ENCODE assay signal across 1 cellular context in the genomic region with DNA sequence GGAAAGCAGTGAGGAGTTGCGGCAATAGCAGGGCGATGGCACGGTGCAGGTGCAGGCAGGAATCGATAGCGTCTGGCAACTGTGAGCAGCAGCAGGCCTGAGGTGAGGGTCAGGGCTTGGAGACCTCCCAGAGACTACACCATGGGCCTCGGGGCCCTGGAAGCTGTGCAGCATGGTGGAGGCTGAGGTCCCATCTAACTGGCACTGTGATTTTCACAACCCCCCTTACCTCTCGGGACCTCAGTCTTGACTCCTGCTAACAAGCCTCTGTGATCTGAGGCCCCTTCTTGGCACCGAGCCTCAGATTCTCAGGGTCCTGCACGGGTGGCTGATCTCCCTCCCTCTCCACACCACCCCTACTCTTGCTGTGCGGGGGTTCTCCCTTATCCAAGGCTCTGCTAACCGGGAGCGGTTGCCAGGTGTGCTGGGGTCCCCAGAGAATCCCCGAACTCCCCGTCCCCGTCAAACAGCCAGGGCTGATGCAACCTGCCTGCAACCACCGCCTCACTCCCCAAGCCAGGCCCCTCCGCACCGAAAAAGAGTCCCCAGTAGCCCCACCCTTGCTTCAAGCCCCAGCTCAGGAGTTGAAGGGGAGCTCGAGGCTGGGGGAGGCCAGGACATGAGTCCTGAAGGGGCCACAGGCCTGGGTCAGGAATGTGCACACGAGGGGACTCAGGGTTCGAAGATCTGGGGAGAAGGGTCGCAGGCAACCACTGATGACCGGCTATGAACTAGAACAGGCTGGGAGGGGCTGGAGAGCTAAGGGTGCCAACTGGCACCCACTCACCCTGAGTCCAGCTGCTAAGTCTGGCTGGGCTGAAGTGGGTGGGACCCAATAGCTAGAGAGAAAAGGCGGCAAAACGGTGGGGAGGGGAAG.
TF ChIP-seq lines count a peak whose summit lies in the region.

No MANE protein-coding gene starts in this region.

TF ChIP-seq in K562, 482 proteins besides CTCF, POLR2A, EP300 and RAD21 (continued from another document and continues in another):
- TF ChIP-seq, protein P1, sequence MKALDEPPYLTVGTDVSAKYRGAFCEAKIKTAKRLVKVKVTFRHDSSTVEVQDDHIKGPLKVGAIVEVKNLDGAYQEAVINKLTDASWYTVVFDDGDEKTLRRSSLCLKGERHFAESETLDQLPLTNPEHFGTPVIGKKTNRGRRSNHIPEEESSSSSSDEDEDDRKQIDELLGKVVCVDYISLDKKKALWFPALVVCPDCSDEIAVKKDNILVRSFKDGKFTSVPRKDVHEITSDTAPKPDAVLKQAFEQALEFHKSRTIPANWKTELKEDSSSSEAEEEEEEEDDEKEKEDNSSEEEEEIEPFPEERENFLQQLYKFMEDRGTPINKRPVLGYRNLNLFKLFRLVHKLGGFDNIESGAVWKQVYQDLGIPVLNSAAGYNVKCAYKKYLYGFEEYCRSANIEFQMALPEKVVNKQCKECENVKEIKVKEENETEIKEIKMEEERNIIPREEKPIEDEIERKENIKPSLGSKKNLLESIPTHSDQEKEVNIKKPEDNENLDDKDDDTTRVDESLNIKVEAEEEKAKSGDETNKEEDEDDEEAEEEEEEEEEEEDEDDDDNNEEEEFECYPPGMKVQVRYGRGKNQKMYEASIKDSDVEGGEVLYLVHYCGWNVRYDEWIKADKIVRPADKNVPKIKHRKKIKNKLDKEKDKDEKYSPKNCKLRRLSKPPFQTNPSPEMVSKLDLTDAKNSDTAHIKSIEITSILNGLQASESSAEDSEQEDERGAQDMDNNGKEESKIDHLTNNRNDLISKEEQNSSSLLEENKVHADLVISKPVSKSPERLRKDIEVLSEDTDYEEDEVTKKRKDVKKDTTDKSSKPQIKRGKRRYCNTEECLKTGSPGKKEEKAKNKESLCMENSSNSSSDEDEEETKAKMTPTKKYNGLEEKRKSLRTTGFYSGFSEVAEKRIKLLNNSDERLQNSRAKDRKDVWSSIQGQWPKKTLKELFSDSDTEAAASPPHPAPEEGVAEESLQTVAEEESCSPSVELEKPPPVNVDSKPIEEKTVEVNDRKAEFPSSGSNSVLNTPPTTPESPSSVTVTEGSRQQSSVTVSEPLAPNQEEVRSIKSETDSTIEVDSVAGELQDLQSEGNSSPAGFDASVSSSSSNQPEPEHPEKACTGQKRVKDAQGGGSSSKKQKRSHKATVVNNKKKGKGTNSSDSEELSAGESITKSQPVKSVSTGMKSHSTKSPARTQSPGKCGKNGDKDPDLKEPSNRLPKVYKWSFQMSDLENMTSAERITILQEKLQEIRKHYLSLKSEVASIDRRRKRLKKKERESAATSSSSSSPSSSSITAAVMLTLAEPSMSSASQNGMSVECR (CRISPR knock-in tag; IDR thresholded peaks at IDR 0.05): no peak; the same call in 1 of the 2 replicates
- TF ChIP-seq, protein P2, sequence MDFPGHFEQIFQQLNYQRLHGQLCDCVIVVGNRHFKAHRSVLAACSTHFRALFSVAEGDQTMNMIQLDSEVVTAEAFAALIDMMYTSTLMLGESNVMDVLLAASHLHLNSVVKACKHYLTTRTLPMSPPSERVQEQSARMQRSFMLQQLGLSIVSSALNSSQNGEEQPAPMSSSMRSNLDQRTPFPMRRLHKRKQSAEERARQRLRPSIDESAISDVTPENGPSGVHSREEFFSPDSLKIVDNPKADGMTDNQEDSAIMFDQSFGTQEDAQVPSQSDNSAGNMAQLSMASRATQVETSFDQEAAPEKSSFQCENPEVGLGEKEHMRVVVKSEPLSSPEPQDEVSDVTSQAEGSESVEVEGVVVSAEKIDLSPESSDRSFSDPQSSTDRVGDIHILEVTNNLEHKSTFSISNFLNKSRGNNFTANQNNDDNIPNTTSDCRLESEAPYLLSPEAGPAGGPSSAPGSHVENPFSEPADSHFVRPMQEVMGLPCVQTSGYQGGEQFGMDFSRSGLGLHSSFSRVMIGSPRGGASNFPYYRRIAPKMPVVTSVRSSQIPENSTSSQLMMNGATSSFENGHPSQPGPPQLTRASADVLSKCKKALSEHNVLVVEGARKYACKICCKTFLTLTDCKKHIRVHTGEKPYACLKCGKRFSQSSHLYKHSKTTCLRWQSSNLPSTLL (IDR thresholded peaks at IDR 0.05): no peak
- TF ChIP-seq, protein P3, sequence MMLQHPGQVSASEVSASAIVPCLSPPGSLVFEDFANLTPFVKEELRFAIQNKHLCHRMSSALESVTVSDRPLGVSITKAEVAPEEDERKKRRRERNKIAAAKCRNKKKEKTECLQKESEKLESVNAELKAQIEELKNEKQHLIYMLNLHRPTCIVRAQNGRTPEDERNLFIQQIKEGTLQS (IDR thresholded peaks at IDR 0.05): peak; percentile 93
- TF ChIP-seq, protein P3 (CRISPR knock-in tag; conservative IDR thresholded peaks at IDR 0.05): no peak
- TF ChIP-seq ZSCAN32 (CRISPR knock-in tag; IDR thresholded peaks at IDR 0.05) (peak; percentile 100), HDAC8 (tag; IDR thresholded peaks at IDR 0.05) (peak; percentile 7), ZBTB1 (CRISPR knock-in tag; IDR thresholded peaks at IDR 0.05; ENCODE audit: borderline replicate concordance, low read depth) (no peak), BRD9 (IDR thresholded peaks at IDR 0.05; ENCODE audit: low read depth, partially characterized antibody) (peak; percentile 90), ZNF282 (CRISPR knock-in tag; IDR thresholded peaks at IDR 0.05) (no peak), GTF2A2 (tag; IDR thresholded peaks at IDR 0.05) (peak; percentile 60), ZNF174 (CRISPR knock-in tag; IDR thresholded peaks at IDR 0.05) (no peak), CBFB (CRISPR knock-in tag; IDR thresholded peaks at IDR 0.05) (no peak), KAT2B (IDR thresholded peaks at IDR 0.05; ENCODE audit: low read depth, low read length) (no peak), NFYB (IDR thresholded peaks at IDR 0.05; ENCODE audit: extremely low read depth, insufficient read length) (no peak), HDAC3 (IDR thresholded peaks at IDR 0.05; ENCODE audit: borderline replicate concordance, partially characterized antibody) (peak; percentile 34), FOXK2 (conservative IDR thresholded peaks at IDR 0.05 in 1 of 2, IDR thresholded peaks at IDR 0.05 in 1 of 2; ENCODE audit: low read depth in 2 of 2) (no peak), NONO (IDR thresholded peaks at IDR 0.05; ENCODE audit: low read depth in 2 of 2, low read length in 1 of 2) (no peak), BACH1 (tag; IDR thresholded peaks at IDR 0.05) (peak; percentile 43; the same call in 1 of the 2 replicates), BRD4 (IDR thresholded peaks at IDR 0.05) (peak; percentile 58; the same call in 1 of the 2 replicates), ZNF76 (CRISPR knock-in tag; IDR thresholded peaks at IDR 0.05; ENCODE audit: borderline replicate concordance) (0 out of 2 replicates have a peak, but pooled peaks have one; percentile 2), CCNT2 (IDR thresholded peaks at IDR 0.05; ENCODE audit: borderline replicate concordance, extremely low read depth, insufficient read length, low read depth, low read length) (peak; percentile 37), TCF3 (CRISPR knock-in tag; IDR thresholded peaks at IDR 0.05) (no peak), SMAD1 (IDR thresholded peaks at IDR 0.05; ENCODE audit: low read depth, low read length, partially characterized antibody) (no peak), MCM5 (IDR thresholded peaks at IDR 0.05; ENCODE audit: low read depth) (no peak), ZNF695 (CRISPR knock-in tag; IDR thresholded peaks at IDR 0.05) (no peak), PPARD (CRISPR knock-in tag; IDR thresholded peaks at IDR 0.05) (no peak), WHSC1 (IDR thresholded peaks at IDR 0.05; ENCODE audit: low read length) (no peak), RBM25 (IDR thresholded peaks at IDR 0.05; ENCODE audit: low read depth, low read length, severe bottlenecking) (no peak), DNMT1 (IDR thresholded peaks at IDR 0.05) (no peak), NEUROD1 (IDR thresholded peaks at IDR 0.05; ENCODE audit: borderline replicate concordance, low read depth, low read length, partially characterized antibody) (peak; percentile 80), MYNN (IDR thresholded peaks at IDR 0.05) (no peak), MYNN (CRISPR knock-in tag; IDR thresholded peaks at IDR 0.05) (no peak), ATF1 (CRISPR knock-in tag; IDR thresholded peaks at IDR 0.05) (no peak), ATF1 (tag; IDR thresholded peaks at IDR 0.05) (0 out of 2 replicates have a peak, but pooled peaks have one; percentile 21), ASH1L (IDR thresholded peaks at IDR 0.05; ENCODE audit: borderline replicate concordance, low read depth, partially characterized antibody) (no peak), KLF1 (tag; IDR thresholded peaks at IDR 0.05) (peak; percentile 26; the same call in 1 of the 2 replicates), MYC (IDR thresholded peaks at IDR 0.05; ENCODE audit: low read depth, low read length) (peak; percentile 89), MYC (CRISPR knock-in tag; IDR thresholded peaks at IDR 0.05; ENCODE audit: borderline replicate concordance, low read depth) (0 out of 2 replicates have a peak, but pooled peaks have one; percentile 38), CEBPB (tag; IDR thresholded peaks at IDR 0.05) (peak; percentile 50; the same call in 1 of the 2 replicates), ZBTB8A (IDR thresholded peaks at IDR 0.05; ENCODE audit: partially characterized antibody) (no peak), CREBBP (IDR thresholded peaks at IDR 0.05; ENCODE audit: low read depth, low read length) (no peak), TEAD1 (CRISPR knock-in tag; IDR thresholded peaks at IDR 0.05) (0 out of 4 replicates have a peak, but pooled peaks of 1 of the 2 experiments have one; percentile 34), ZNF699 (CRISPR knock-in tag; IDR thresholded peaks at IDR 0.05; ENCODE audit: insufficient replicate concordance) (no peak), RCOR1 (IDR thresholded peaks at IDR 0.05; ENCODE audit: borderline replicate concordance in 1 of 2, low read depth in 2 of 2, low read length in 2 of 2) (peak in 1 of 2 experiments; percentile 54; a peak in 1 of 4 replicates)
- TF ChIP-seq, protein P4, sequence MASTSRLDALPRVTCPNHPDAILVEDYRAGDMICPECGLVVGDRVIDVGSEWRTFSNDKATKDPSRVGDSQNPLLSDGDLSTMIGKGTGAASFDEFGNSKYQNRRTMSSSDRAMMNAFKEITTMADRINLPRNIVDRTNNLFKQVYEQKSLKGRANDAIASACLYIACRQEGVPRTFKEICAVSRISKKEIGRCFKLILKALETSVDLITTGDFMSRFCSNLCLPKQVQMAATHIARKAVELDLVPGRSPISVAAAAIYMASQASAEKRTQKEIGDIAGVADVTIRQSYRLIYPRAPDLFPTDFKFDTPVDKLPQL (IDR thresholded peaks at IDR 0.05; ENCODE audit: extremely low read depth, insufficient read length): no peak
- TF ChIP-seq, protein P5, sequence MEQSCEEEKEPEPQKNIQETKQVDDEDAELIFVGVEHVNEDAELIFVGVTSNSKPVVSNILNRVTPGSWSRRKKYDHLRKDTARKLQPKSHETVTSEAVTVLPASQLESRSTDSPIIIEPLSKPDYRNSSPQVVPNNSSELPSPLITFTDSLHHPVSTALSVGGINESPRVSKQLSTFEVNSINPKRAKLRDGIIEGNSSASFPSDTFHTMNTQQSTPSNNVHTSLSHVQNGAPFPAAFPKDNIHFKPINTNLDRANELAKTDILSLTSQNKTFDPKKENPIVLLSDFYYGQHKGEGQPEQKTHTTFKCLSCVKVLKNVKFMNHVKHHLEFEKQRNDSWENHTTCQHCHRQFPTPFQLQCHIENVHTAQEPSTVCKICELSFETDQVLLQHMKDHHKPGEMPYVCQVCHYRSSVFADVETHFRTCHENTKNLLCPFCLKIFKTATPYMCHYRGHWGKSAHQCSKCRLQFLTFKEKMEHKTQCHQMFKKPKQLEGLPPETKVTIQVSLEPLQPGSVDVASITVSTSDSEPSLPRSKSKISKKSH (CRISPR knock-in tag; IDR thresholded peaks at IDR 0.05): no peak
- TF ChIP-seq, protein P6, sequence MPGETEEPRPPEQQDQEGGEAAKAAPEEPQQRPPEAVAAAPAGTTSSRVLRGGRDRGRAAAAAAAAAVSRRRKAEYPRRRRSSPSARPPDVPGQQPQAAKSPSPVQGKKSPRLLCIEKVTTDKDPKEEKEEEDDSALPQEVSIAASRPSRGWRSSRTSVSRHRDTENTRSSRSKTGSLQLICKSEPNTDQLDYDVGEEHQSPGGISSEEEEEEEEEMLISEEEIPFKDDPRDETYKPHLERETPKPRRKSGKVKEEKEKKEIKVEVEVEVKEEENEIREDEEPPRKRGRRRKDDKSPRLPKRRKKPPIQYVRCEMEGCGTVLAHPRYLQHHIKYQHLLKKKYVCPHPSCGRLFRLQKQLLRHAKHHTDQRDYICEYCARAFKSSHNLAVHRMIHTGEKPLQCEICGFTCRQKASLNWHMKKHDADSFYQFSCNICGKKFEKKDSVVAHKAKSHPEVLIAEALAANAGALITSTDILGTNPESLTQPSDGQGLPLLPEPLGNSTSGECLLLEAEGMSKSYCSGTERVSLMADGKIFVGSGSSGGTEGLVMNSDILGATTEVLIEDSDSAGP (CRISPR knock-in tag; IDR thresholded peaks at IDR 0.05): no peak
- TF ChIP-seq, protein P7, sequence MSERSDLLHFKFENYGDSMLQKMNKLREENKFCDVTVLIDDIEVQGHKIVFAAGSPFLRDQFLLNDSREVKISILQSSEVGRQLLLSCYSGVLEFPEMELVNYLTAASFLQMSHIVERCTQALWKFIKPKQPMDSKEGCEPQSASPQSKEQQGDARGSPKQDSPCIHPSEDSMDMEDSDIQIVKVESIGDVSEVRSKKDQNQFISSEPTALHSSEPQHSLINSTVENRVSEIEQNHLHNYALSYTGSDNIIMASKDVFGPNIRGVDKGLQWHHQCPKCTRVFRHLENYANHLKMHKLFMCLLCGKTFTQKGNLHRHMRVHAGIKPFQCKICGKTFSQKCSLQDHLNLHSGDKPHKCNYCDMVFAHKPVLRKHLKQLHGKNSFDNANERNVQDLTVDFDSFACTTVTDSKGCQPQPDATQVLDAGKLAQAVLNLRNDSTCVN (CRISPR knock-in tag; IDR thresholded peaks at IDR 0.05): no peak
- TF ChIP-seq, protein P8, sequence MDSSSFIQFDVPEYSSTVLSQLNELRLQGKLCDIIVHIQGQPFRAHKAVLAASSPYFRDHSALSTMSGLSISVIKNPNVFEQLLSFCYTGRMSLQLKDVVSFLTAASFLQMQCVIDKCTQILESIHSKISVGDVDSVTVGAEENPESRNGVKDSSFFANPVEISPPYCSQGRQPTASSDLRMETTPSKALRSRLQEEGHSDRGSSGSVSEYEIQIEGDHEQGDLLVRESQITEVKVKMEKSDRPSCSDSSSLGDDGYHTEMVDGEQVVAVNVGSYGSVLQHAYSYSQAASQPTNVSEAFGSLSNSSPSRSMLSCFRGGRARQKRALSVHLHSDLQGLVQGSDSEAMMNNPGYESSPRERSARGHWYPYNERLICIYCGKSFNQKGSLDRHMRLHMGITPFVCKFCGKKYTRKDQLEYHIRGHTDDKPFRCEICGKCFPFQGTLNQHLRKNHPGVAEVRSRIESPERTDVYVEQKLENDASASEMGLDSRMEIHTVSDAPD (CRISPR knock-in tag; IDR thresholded peaks at IDR 0.05): 0 out of 2 replicates have a peak, but pooled peaks have one; percentile 27
